ENCODE assay signal across 18 cellular contexts in genomic region chr5:79772651-79773050, GRCh38.
DNase-seq lines count a peak whose midpoint lies in the region; ATAC-seq and TF ChIP-seq lines count a peak whose summit lies in the region.
"Had no signal": no experiment of that assay in that cellular context is flagged by ENCODE, and none has a peak within 500 bp of the region (broad histone marks: within the 10 kb centered on the region; RNA-seq: fewer than 3 reads in every experiment).

No MANE protein-coding gene starts in this region.

- no peak overlapping the region for H3K27ac ChIP-seq in brain microvascular endothelial cell

- in situ Hi-C loops in brain microvascular endothelial cell (cut with HindIII; ENCODE audit: low pct_ligation_motif_present, low sequenced_read_pairs), result no loop called here

- peak; percentile 57 for DNase-seq in epithelial cell of proximal tubule (ENCODE audit: low read depth)
- DNase-seq in kidney epithelial cell (ENCODE audit: low read depth), result peak; percentile 37
- peak; percentile 48 for DNase-seq in left kidney (ENCODE audit: low read depth, low spot score)
- DNase-seq in brain microvascular endothelial cell, result no peak
- no peak for DNase-seq in OCI-M1 (lab: John Stamatoyannopoulos, UW)
- DNase-seq in CD1c-positive myeloid dendritic cell (ENCODE audit: extremely low spot score), result no peak
- DNase-seq: BE2C; C1 segment of cervical spinal cord; Caco-2; CD4-positive, alpha-beta T cell; DMS153; DMS79; GDM1; GOT3; H7; HFFc6 had no signal

- no peak for ATAC-seq in HG02588 (IDR thresholded peaks at IDR 0.05; ENCODE audit: unreplicated experiment)
- ATAC-seq: HCT116 had no signal

- TF ChIP-seq CTCF in epithelial cell of proximal tubule (conservative IDR thresholded peaks at IDR 0.05; ENCODE audit: low read depth, low read length), result no peak
- TF ChIP-seq CTCF in kidney epithelial cell (IDR thresholded peaks at IDR 0.05; ENCODE audit: insufficient read depth, low read length, poor library complexity, severe bottlenecking), result no peak
- TF ChIP-seq CTCF in brain microvascular endothelial cell (IDR thresholded peaks at IDR 0.05; ENCODE audit: low read depth, low read length, missing control alignments), result no peak

- H3K27me3 ChIP-seq in kidney epithelial cell (ENCODE audit: control insufficient read depth, insufficient read depth, low read length) (no peaks in the 10 kb centered on the region), brain microvascular endothelial cell (replicated peaks) (no peaks in the 10 kb centered on the region)
- H3K27me3 ChIP-seq: BE2C had no signal

- no peaks in the 10 kb centered on the region for H3K36me3 ChIP-seq in kidney epithelial cell (ENCODE audit: control insufficient read depth, insufficient read depth, low read length)
- no peaks in the 10 kb centered on the region for H3K36me3 ChIP-seq in brain microvascular endothelial cell (replicated peaks)
- H3K36me3 ChIP-seq: BE2C had no signal

- no peak overlapping the region for H3K4me3 ChIP-seq in epithelial cell of proximal tubule (ENCODE audit: low read depth, low read length)
- H3K4me3 ChIP-seq in kidney epithelial cell (ENCODE audit: low read depth, low read length), result no peak overlapping the region
- no peak overlapping the region for H3K4me3 ChIP-seq in brain microvascular endothelial cell (ENCODE audit: low read depth, low read length)

Comparison
In these comparisons a context has a peak if more than half of its experiments do, and no peak if none do; other contexts are left out.
1. DNase-seq: peak in epithelial cell of proximal tubule (single experiment), kidney epithelial cell (single experiment) and left kidney (single experiment); none in brain microvascular endothelial cell (single experiment), OCI-M1 (single experiment) and CD1c-positive myeloid dendritic cell (single experiment).